Comparison of ENCODE assay signal across 32 cellular contexts in genomic region chr10:48410503-48410902, GRCh38.
"Had no signal": no experiment of that assay in that cellular context is flagged by ENCODE, and none has a peak within 500 bp of the region (broad histone marks: within the 10 kb centered on the region; RNA-seq: fewer than 3 reads in every experiment).

No MANE protein-coding gene starts in this region.

- H3K4me3 Mint-ChIP-seq: activated B cell treated with CpG ODN at 0.5 μM for 24 hours; activated CD8-positive, alpha-beta T cell treated with anti-CD3 and anti-CD28 coated beads for 36 hours; activated naive CD8-positive, alpha-beta T cell; activated T-cell treated with anti-CD3 and anti-CD28 coated beads, Interleukin-2, amount 50 U/mL, for 4 hours; activated T-helper 17 cell treated with anti-CD3 and anti-CD28 coated beads, Interleukin-2, amount 50 U/mL, for 72 hours; T-helper 1 cell treated with Interleukin-12 subunit alpha and Interleukin-12 subunit beta and Interleukin-4 antibody, amounts not matched to agents 30 μg/mL and 1 μg/mL, for 36 hours; T-helper 2 cell treated with Interferon-gamma antibody and Interleukin-4, amounts not matched to agents 5 μg/mL and 100 μg/mL, for 36 hours had no signal

- DNase-seq: activated B cell treated with CpG ODN at 0.5 μM for 24 hours; activated CD4-positive, alpha-beta T cell treated with anti-CD3 and anti-CD28 coated beads for 48 hours; activated CD4-positive, alpha-beta T cell treated with anti-CD3 and anti-CD28 coated beads, Interleukin-2, amount 50 U/mL, for 1 hour; activated CD4-positive, alpha-beta T cell treated with anti-CD3 and anti-CD28 coated beads, Interleukin-2, amount 50 U/mL, for 48 hours; activated CD8-positive, alpha-beta memory T cell treated with anti-CD3 and anti-CD28 coated beads for 24 hours; activated CD8-positive, alpha-beta T cell treated with anti-CD3 and anti-CD28 coated beads for 36 hours; activated effector memory CD4-positive, alpha-beta T cell treated with Interleukin-2 at 50 U/mL for 16 hours; activated gamma-delta T cell treated with Interleukin-2 at 50 U/mL for 16 hours; activated naive CD4-positive, alpha-beta T cell treated with anti-CD3 and anti-CD28 coated beads, Interleukin-2, amount 50 U/mL, for 16 hours; activated naive CD4-positive, alpha-beta T cell treated with Interleukin-2 at 50 U/mL for 16 hours; activated T-cell treated with anti-CD3 and anti-CD28 coated beads, Interleukin-2, amount 50 U/mL, for 4 hours; amniotic stem cell; anterior cingulate cortex; body of pancreas; central memory CD4-positive, alpha-beta T cell; cerebellar nuclear complex; colonic mucosa; effector CD8-positive, alpha-beta T cell; esophagus squamous epithelium; foreskin melanocyte; T1000; WERI-Rb-1 had no signal

- FAIRE-seq: endometrium, endothelial cell of umbilical vein had no signal

- H3K9me3 Mint-ChIP-seq: activated T-helper 17 cell treated with anti-CD3 and anti-CD28 coated beads, Interleukin-2, amount 50 U/mL, for 72 hours had no signal

- ATAC-seq: activated CD4-positive, CD25-positive, alpha-beta regulatory T cell treated with anti-CD3 and anti-CD28 coated beads, Interleukin-2, amount 50 U/mL, for 24 hours; activated CD8-positive, alpha-beta T cell treated with anti-CD3 and anti-CD28 coated beads for 36 hours; activated T-cell treated with anti-CD3 and anti-CD28 coated beads, Interleukin-2, amount 50 U/mL, for 4 hours; activated T-helper 17 cell treated with anti-CD3 and anti-CD28 coated beads, Interleukin-2, amount 50 U/mL, for 72 hours; body of pancreas; gastroesophageal sphincter had no signal

- H3K4me1 ChIP-seq: body of pancreas, colonic mucosa, gastroesophageal sphincter had no signal

- H3K27me3 ChIP-seq: body of pancreas, cardiac muscle cell, colonic mucosa, esophagus squamous epithelium, gastroesophageal sphincter had no signal

- H3K27me3 Mint-ChIP-seq: activated B cell treated with CpG ODN at 0.5 μM for 24 hours; activated CD8-positive, alpha-beta T cell treated with anti-CD3 and anti-CD28 coated beads for 36 hours; activated naive CD8-positive, alpha-beta T cell; activated T-helper 17 cell treated with anti-CD3 and anti-CD28 coated beads, Interleukin-2, amount 50 U/mL, for 72 hours had no signal

- H3K27ac ChIP-seq: body of pancreas, cardiac muscle cell, colonic mucosa, epithelial cell of prostate, esophagus squamous epithelium, gastroesophageal sphincter, WERI-Rb-1 had no signal

- H3K4me3 ChIP-seq: body of pancreas, cardiac muscle cell, colonic mucosa, esophagus squamous epithelium, gastroesophageal sphincter had no signal

- H3K4me1 Mint-ChIP-seq: activated B cell treated with CpG ODN at 0.5 μM for 24 hours; activated T-helper 17 cell treated with anti-CD3 and anti-CD28 coated beads, Interleukin-2, amount 50 U/mL, for 72 hours had no signal

- H3K36me3 ChIP-seq: colonic mucosa had no signal

- H3K27ac Mint-ChIP-seq: activated B cell treated with CpG ODN at 0.5 μM for 24 hours; activated CD8-positive, alpha-beta T cell treated with anti-CD3 and anti-CD28 coated beads for 36 hours; activated naive CD8-positive, alpha-beta T cell; activated T-helper 17 cell treated with anti-CD3 and anti-CD28 coated beads, Interleukin-2, amount 50 U/mL, for 72 hours; T-helper 1 cell treated with Interleukin-12 subunit alpha and Interleukin-12 subunit beta and Interleukin-4 antibody, amounts not matched to agents 30 μg/mL and 1 μg/mL, for 36 hours; T-helper 2 cell treated with Interferon-gamma antibody and Interleukin-4, amounts not matched to agents 5 μg/mL and 100 μg/mL, for 36 hours had no signal

- H3K9me3 ChIP-seq: colonic mucosa had no signal
